ENCODE assay signal across 11 cellular contexts in the genomic region with DNA sequence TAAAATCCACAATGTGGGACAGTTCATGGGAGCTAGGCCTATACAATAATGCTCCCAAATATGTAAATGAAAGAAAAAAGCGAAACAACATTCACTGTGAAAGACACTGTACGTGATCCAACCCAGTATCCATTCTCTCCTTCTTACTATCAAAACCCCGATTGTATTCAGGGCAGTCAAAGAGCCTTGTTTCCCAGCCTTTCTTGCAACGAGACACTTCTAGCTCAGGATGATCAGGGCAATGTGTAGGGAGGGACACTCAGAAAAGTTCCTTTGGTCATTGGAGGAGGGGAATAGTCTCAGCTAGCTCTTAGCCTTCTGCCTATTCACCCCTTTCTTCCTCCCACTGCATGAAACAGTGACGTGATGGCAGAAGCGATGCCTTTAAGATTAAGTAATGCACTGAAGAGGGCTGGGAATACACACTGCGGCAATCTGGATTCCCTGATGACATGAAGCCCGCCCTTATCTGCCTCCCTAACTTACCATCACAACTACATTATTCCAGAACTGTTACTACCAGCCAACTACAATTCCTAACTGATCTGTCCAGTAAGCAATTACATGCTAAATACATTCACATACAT. TPM values are rescaled to one million over a fixed set of nuclear protein-coding genes. Genes with fewer than 3 reads are reported as not detected.
DNase-seq lines count a peak whose midpoint lies in the region; ATAC-seq and TF ChIP-seq lines count a peak whose summit lies in the region.
"Had no signal": no experiment of that assay in that cellular context is flagged by ENCODE, and none has a peak within 500 bp of the region (broad histone marks: within the 10 kb centered on the region; RNA-seq: fewer than 3 reads in every experiment).

No MANE protein-coding gene starts in this region.

- POLR2A ChIA-PET in activated CD8-positive, alpha-beta T cell treated with anti-CD3 and anti-CD28 coated beads, Interleukin-2, amount 10 ng/mL, durations not matched to agents 7 days and 5 days (lab: Charles Lee) = no interaction called here

- peak; percentile 38 for DNase-seq in AG08395 (ENCODE audit: low spot score)
- DNase-seq in ascending aorta (ENCODE audit: low spot score in 2 of 2) = no peak
- DNase-seq in cardiac muscle cell (ENCODE audit: low read depth in 1 of 2, low spot score in 1 of 2) = peak in 1 of 2 donors; percentile 82
- DNase-seq in osteocyte (ENCODE audit: extremely low spot score, unreplicated experiment) = peak; percentile 51
- DNase-seq in activated CD8-positive, alpha-beta T cell treated with anti-CD3 and anti-CD28 coated beads, Interleukin-2, amount 10 ng/mL, durations not matched to agents 7 days and 5 days = no peak
- no peak for DNase-seq in NCI-H2171 (lab: John Stamatoyannopoulos, UW)
- DNase-seq in HT-29 (ENCODE audit: low spot score) = no peak
- DNase-seq: colonic mucosa, KBM-7 had no signal

- H3K36me3 Mint-ChIP-seq in osteocyte (ENCODE audit: unreplicated experiment) = peaks cover 29% of the 10 kb centered on the region
- peaks cover 11% of the 10 kb centered on the region for H3K36me3 Mint-ChIP-seq in activated CD8-positive, alpha-beta T cell treated with anti-CD3 and anti-CD28 coated beads, Interleukin-2, amount 10 ng/mL, durations not matched to agents 7 days and 5 days (ENCODE audit: low read depth)

- H3K9me3 Mint-ChIP-seq in osteocyte (ENCODE audit: unreplicated experiment) = no peaks in the 10 kb centered on the region
- H3K9me3 Mint-ChIP-seq in activated CD8-positive, alpha-beta T cell treated with anti-CD3 and anti-CD28 coated beads, Interleukin-2, amount 10 ng/mL, durations not matched to agents 7 days and 5 days (ENCODE audit: insufficient read depth) = no peaks in the 10 kb centered on the region

- H3K27me3 ChIP-seq in ascending aorta = no peaks in the 10 kb centered on the region
- no peaks in the 10 kb centered on the region for H3K27me3 ChIP-seq in cardiac muscle cell
- H3K27me3 ChIP-seq: colonic mucosa had no signal

- CTCF ChIA-PET in activated CD8-positive, alpha-beta T cell treated with anti-CD3 and anti-CD28 coated beads, Interleukin-2, amount 10 ng/mL, durations not matched to agents 7 days and 5 days (lab: Charles Lee) = interaction anchor here (0.6 to 0.8 kb wide), 2 partner anchors 21 to 85 kb away, joined by 3 read pairs; no protein-coding TSS in a partner anchor

- H3K36me3 ChIP-seq in ascending aorta (peaks cover 4 to 19% of the 10 kb centered on the region in 2 donors), cardiac muscle cell (peaks cover 3% of the 10 kb centered on the region)
- H3K36me3 ChIP-seq: colonic mucosa had no signal

- H3K27ac ChIP-seq in ascending aorta (peak overlapping the region; percentile 35 to 56), cardiac muscle cell (peak overlapping the region; percentile 6)
- H3K27ac ChIP-seq: colonic mucosa, VCaP had no signal

- H3K9me3 ChIP-seq in ascending aorta (no peaks in the 10 kb centered on the region), cardiac muscle cell (ENCODE audit: low read depth) (no peaks in the 10 kb centered on the region)
- H3K9me3 ChIP-seq: colonic mucosa had no signal

- no peaks in the 10 kb centered on the region for H3K27me3 Mint-ChIP-seq in osteocyte (ENCODE audit: unreplicated experiment)
- H3K27me3 Mint-ChIP-seq in activated CD8-positive, alpha-beta T cell treated with anti-CD3 and anti-CD28 coated beads, Interleukin-2, amount 10 ng/mL, durations not matched to agents 7 days and 5 days (ENCODE audit: low read depth) = no peaks in the 10 kb centered on the region

- H3K27ac Mint-ChIP-seq in osteocyte (ENCODE audit: unreplicated experiment) = no peak overlapping the region
- no peak overlapping the region for H3K27ac Mint-ChIP-seq in activated CD8-positive, alpha-beta T cell treated with anti-CD3 and anti-CD28 coated beads, Interleukin-2, amount 10 ng/mL, durations not matched to agents 7 days and 5 days

- TF ChIP-seq CTCF in ascending aorta (IDR thresholded peaks at IDR 0.05) (no peak), cardiac muscle cell (IDR thresholded peaks at IDR 0.05; ENCODE audit: low read depth, low read length) (no peak), osteocyte (IDR thresholded peaks at IDR 0.05) (no peak)

- H3K4me3 ChIP-seq in ascending aorta = peak overlapping the region in 1 of 2 donors; percentile 16
- H3K4me3 ChIP-seq in cardiac muscle cell = no peak overlapping the region
- H3K4me3 ChIP-seq: colonic mucosa had no signal

- H3K4me1 Mint-ChIP-seq in osteocyte (ENCODE audit: unreplicated experiment) = peaks cover 14% of the 10 kb centered on the region
- H3K4me1 Mint-ChIP-seq in activated CD8-positive, alpha-beta T cell treated with anti-CD3 and anti-CD28 coated beads, Interleukin-2, amount 10 ng/mL, durations not matched to agents 7 days and 5 days (ENCODE audit: low read depth) = peaks cover 9% of the 10 kb centered on the region

- ATAC-seq in activated CD8-positive, alpha-beta T cell treated with anti-CD3 and anti-CD28 coated beads, Interleukin-2, amount 10 ng/mL, durations not matched to agents 7 days and 5 days = no peak
- ATAC-seq in GM19452 (IDR thresholded peaks at IDR 0.05; ENCODE audit: unreplicated experiment) = no peak

- no peak overlapping the region for H3K4me3 Mint-ChIP-seq in osteocyte (ENCODE audit: unreplicated experiment)
- no peak overlapping the region for H3K4me3 Mint-ChIP-seq in activated CD8-positive, alpha-beta T cell treated with anti-CD3 and anti-CD28 coated beads, Interleukin-2, amount 10 ng/mL, durations not matched to agents 7 days and 5 days

- intact Hi-C loops in ascending aorta (cut with DNase I) = loop anchor here (2.0 kb wide), 1 partner anchor 25 kb away; no protein-coding TSS in a partner anchor

- H3K4me1 ChIP-seq in ascending aorta (peaks cover 3 to 16% of the 10 kb centered on the region in 2 donors), cardiac muscle cell (ENCODE audit: low read depth) (no peaks in the 10 kb centered on the region)
- H3K4me1 ChIP-seq: colonic mucosa had no signal

RNA-seq across cellular contexts. Expression of a gene that starts 27.3 kb away (rescaled TPM):
- total RNA-seq in ascending aorta (83.9 TPM), cardiac muscle cell (172 and 409 TPM in 2 replicates), osteocyte (143 and 160 TPM in 2 replicates)
- 140 and 178 TPM in 2 replicates for polyA plus RNA-seq in cardiac muscle cell
- total RNA-seq in activated CD8-positive, alpha-beta T cell treated with anti-CD3 and anti-CD28 coated beads, Interleukin-2, amount 10 ng/mL, durations not matched to agents 7 days and 5 days = 10 to 100 TPM; 30.0 to 33.3 TPM
- 96.5 and 96.8 TPM in 2 replicates for total RNA-seq in HT-29 (2014; rRNA removed; shearing (Covaris generic))

Comparison
In these comparisons a context has a peak if more than half of its experiments do, and no peak if none do; other contexts are left out.
1. DNase-seq: peak in AG08395 (single experiment) and osteocyte (single experiment); none in ascending aorta (0 of 2), activated CD8-positive, alpha-beta T cell treated with anti-CD3 and anti-CD28 coated beads, Interleukin-2, amount 10 ng/mL, durations not matched to agents 7 days and 5 days (single experiment), NCI-H2171 (single experiment) and HT-29 (single experiment).